ENCODE assay signal across 12 cellular contexts in genomic region chr2:38097611-38098350, GRCh38. TPM values are rescaled to one million over a fixed set of nuclear protein-coding genes. Genes with fewer than 3 reads are reported as not detected.
DNase-seq lines count a peak whose midpoint lies in the region; ATAC-seq, FAIRE-seq and TF ChIP-seq lines count a peak whose summit lies in the region.
"Had no signal": no experiment of that assay in that cellular context is flagged by ENCODE, and none has a peak within 500 bp of the region (broad histone marks: within the 10 kb centered on the region; RNA-seq: fewer than 3 reads in every experiment).

No MANE protein-coding gene starts in this region.

- CTCF ChIA-PET in Calu3 (lab: Charles Lee), result interaction anchor here (1.0 to 1.1 kb wide), 2 partner anchors 12 to 18 kb away, joined by 3 read pairs; no protein-coding TSS in a partner anchor

- peak overlapping the region; percentile 70 for H3K4me2 ChIP-seq in skeletal muscle satellite cell (ENCODE audit: low read length)

- H3K9ac ChIP-seq in skeletal muscle satellite cell (ENCODE audit: low read depth, low read length), result no peak overlapping the region

- BruUV-seq in Calu3 (replicated peaks; lab: Mats Ljungman, UMichigan), result no TSS peak

- no peaks in the 10 kb centered on the region for H3K27me3 Mint-ChIP-seq in Calu3 (ENCODE audit: unreplicated experiment)
- H3K27me3 Mint-ChIP-seq in effector memory CD8-positive, alpha-beta T cell, result peaks cover 81 to 86% of the 10 kb centered on the region in 2 donors

- peaks cover 6% of the 10 kb centered on the region for H3K36me3 Mint-ChIP-seq in Calu3 (ENCODE audit: insufficient read depth, unreplicated experiment)
- H3K36me3 Mint-ChIP-seq in effector memory CD8-positive, alpha-beta T cell (ENCODE audit: insufficient read depth), result no peaks in the 10 kb centered on the region

- peak overlapping the region; percentile 28 for H3K4me3 Mint-ChIP-seq in Calu3 (ENCODE audit: low read depth, unreplicated experiment)
- no peak overlapping the region for H3K4me3 Mint-ChIP-seq in effector memory CD8-positive, alpha-beta T cell

- intact Hi-C loops in Calu3 (cut with micrococcal nuclease; ENCODE audit: unreplicated experiment), result loop anchor here (2.0 kb wide), 1 partner anchor 21 kb away; the partner anchor contains the start of gene CYP1B1

- no peaks in the 10 kb centered on the region for H3K9me3 Mint-ChIP-seq in Calu3 (ENCODE audit: low read depth, unreplicated experiment)
- no peaks in the 10 kb centered on the region for H3K9me3 Mint-ChIP-seq in effector memory CD8-positive, alpha-beta T cell

- ATAC-seq in HG03196 (IDR thresholded peaks at IDR 0.05; ENCODE audit: unreplicated experiment), result no peak
- no peak for ATAC-seq in effector memory CD8-positive, alpha-beta T cell (replicated peaks)

- peak overlapping the region; percentile 37 for H3K27ac Mint-ChIP-seq in Calu3 (ENCODE audit: unreplicated experiment)
- H3K27ac Mint-ChIP-seq in effector memory CD8-positive, alpha-beta T cell, result no peak overlapping the region

- DNase-seq in Calu3 (no peak), fibroblast of the aortic adventitia (ENCODE audit: low read depth) (peak; percentile 74), GM20000 (ENCODE audit: low spot score) (no peak)
- no peak for DNase-seq in effector memory CD8-positive, alpha-beta T cell
- no peak for DNase-seq in effector memory CD4-positive, alpha-beta T cell
- DNase-seq: COR-L47, NCI-H510A had no signal

- peak; percentile 91 for FAIRE-seq in TTC549 (lab: Jason Lieb, UNC)
- FAIRE-seq: GM12891 had no signal

- peaks cover 55% of the 10 kb centered on the region for H3K4me1 Mint-ChIP-seq in Calu3 (ENCODE audit: low read depth, unreplicated experiment)
- peaks cover 5 to 7% of the 10 kb centered on the region in 2 donors for H3K4me1 Mint-ChIP-seq in effector memory CD8-positive, alpha-beta T cell (ENCODE audit: low read depth in 2 of 2)

- H3K4me3 ChIP-seq in fibroblast of the aortic adventitia (ENCODE audit: low read depth, low read length) (peak overlapping the region; percentile 23), skeletal muscle satellite cell (ENCODE audit: low read length) (no peak overlapping the region)
- H3K4me3 ChIP-seq in effector memory CD4-positive, alpha-beta T cell (ENCODE audit: insufficient read depth, low read depth, low read length, poor library complexity, severe bottlenecking), result no peak overlapping the region
- H3K4me3 ChIP-seq: cardiac muscle cell had no signal

- TF ChIP-seq CTCF in Calu3 (IDR thresholded peaks at IDR 0.05; ENCODE audit: unreplicated experiment) (no peak), fibroblast of the aortic adventitia (IDR thresholded peaks at IDR 0.05; ENCODE audit: insufficient read depth, low read length) (no peak), GM20000 (IDR thresholded peaks at IDR 0.05; ENCODE audit: extremely low read depth, missing control alignments) (no peak)

- H3K36me3 ChIP-seq in skeletal muscle satellite cell (ENCODE audit: insufficient read depth, low read length), result no peaks in the 10 kb centered on the region
- no peaks in the 10 kb centered on the region for H3K36me3 ChIP-seq in effector memory CD4-positive, alpha-beta T cell (ENCODE audit: control insufficient read depth, insufficient read depth, low read length)
- H3K36me3 ChIP-seq: cardiac muscle cell had no signal

- H3K27ac ChIP-seq in effector memory CD4-positive, alpha-beta T cell (ENCODE audit: insufficient read depth, low read length, poor library complexity, severe bottlenecking), result no peak overlapping the region
- H3K27ac ChIP-seq: cardiac muscle cell had no signal

- no peaks in the 10 kb centered on the region for H3K9me3 ChIP-seq in skeletal muscle satellite cell (replicated peaks; ENCODE audit: low read length)
- no peaks in the 10 kb centered on the region for H3K9me3 ChIP-seq in effector memory CD4-positive, alpha-beta T cell (ENCODE audit: control insufficient read depth, low read length)

- peaks cover 7% of the 10 kb centered on the region for H3K4me1 ChIP-seq in skeletal muscle satellite cell (ENCODE audit: control insufficient read depth, insufficient read depth, low read length)
- no peaks in the 10 kb centered on the region for H3K4me1 ChIP-seq in effector memory CD4-positive, alpha-beta T cell (ENCODE audit: control insufficient read depth, insufficient read depth, low read length, poor library complexity, severe bottlenecking)

- H3K27me3 ChIP-seq in skeletal muscle satellite cell (ENCODE audit: control insufficient read depth, insufficient read depth, low read length), result peaks cover 63% of the 10 kb centered on the region
- H3K27me3 ChIP-seq in effector memory CD4-positive, alpha-beta T cell (replicated peaks; ENCODE audit: control insufficient read depth, insufficient read depth, low read length, poor library complexity, severe bottlenecking), result peaks cover 19% of the 10 kb centered on the region

RNA-seq across cellular contexts. Expression of gene CYP1B1, which starts 21.8 kb away (rescaled TPM):
- total RNA-seq in Calu3 (2022) (34.4 and 36.5 TPM in 2 replicates), fibroblast of the aortic adventitia (ENCODE audit: low replicate concordance) (146 and 199 TPM in 2 replicates)
- total RNA-seq in skeletal muscle satellite cell (2012; rRNA removed), result 50.7 and 66.7 TPM in 2 replicates
- total RNA-seq: cardiac muscle cell had no signal
